Comparison of ENCODE assay signal across 17 cellular contexts in genomic region chr2:10205201-10205475, GRCh38.
DNase-seq lines count a peak whose midpoint lies in the region; ATAC-seq, FAIRE-seq and TF ChIP-seq lines count a peak whose summit lies in the region.
"Had no signal": no experiment of that assay in that cellular context is flagged by ENCODE, and none has a peak within 500 bp of the region (broad histone marks: within the 10 kb centered on the region; RNA-seq: fewer than 3 reads in every experiment).

No MANE protein-coding gene starts in this region.

- no peak overlapping the region for H2BK15ac ChIP-seq in neuronal stem cell (ENCODE audit: low read length)

- no peak overlapping the region for H3K18ac ChIP-seq in neuronal stem cell (ENCODE audit: low read length)

- H2AK5ac ChIP-seq in neuronal stem cell (ENCODE audit: low read depth, low read length) = no peak overlapping the region

- H2AFZ ChIP-seq in neuronal stem cell (ENCODE audit: low read length) = peak overlapping the region; percentile 67

- no peak overlapping the region for H2BK120ac ChIP-seq in neuronal stem cell (ENCODE audit: low read depth, low read length)

- H2BK12ac ChIP-seq in neuronal stem cell (ENCODE audit: low read length) = no peak overlapping the region

- H4K91ac ChIP-seq in neuronal stem cell (ENCODE audit: low read depth, low read length, poor library complexity) = no peak overlapping the region

- H3K9ac ChIP-seq in kidney (ENCODE audit: low read length in 2 of 2) (no peak overlapping the region), neuronal stem cell (ENCODE audit: low read depth, low read length, poor library complexity) (no peak overlapping the region)

- H4K8ac ChIP-seq in neuronal stem cell (ENCODE audit: low read depth, low read length) = no peak overlapping the region

- FAIRE-seq in kidney (lab: Jason Lieb, UNC) = no peak
- FAIRE-seq: A549 had no signal

- H3K9me3 ChIP-seq in heart right ventricle = no peaks in the 10 kb centered on the region
- no peaks in the 10 kb centered on the region for H3K9me3 ChIP-seq in kidney (ENCODE audit: control insufficient read depth in 1 of 2, low read length in 2 of 2)
- peaks cover 0 to 5% of the 10 kb centered on the region in 2 donors for H3K9me3 ChIP-seq in neuronal stem cell (replicated peaks in 1 of 2; ENCODE audit: control insufficient read depth in 2 of 2, insufficient read depth in 1 of 2, low read depth in 1 of 2, low read length in 2 of 2)
- no peaks in the 10 kb centered on the region for H3K9me3 ChIP-seq in aorta (ENCODE audit: control insufficient read depth, low read length)
- H3K9me3 ChIP-seq: A549 had no signal

- H3K27ac ChIP-seq in heart right ventricle = no peak overlapping the region
- no peak overlapping the region for H3K27ac ChIP-seq in kidney (ENCODE audit: low read depth in 2 of 2, low read length in 2 of 2)
- H3K27ac ChIP-seq in neuronal stem cell (replicated peaks; ENCODE audit: low read length) = no peak overlapping the region
- no peak overlapping the region for H3K27ac ChIP-seq in aorta (ENCODE audit: low read depth in 1 of 2, low read length in 2 of 2)
- H3K27ac ChIP-seq: 22Rv1, A549, C4-2B had no signal

- peak; percentile 6 for DNase-seq in left ventricle myocardium superior
- DNase-seq in heart right ventricle = no peak
- DNase-seq in kidney = peak; percentile 41
- DNase-seq in neuronal stem cell (ENCODE audit: low spot score) = no peak
- DNase-seq in aorta = peak; percentile 12 to 43
- no peak for DNase-seq in left colon
- DNase-seq in activated CD4-positive, alpha-beta T cell treated with anti-CD3 and anti-CD28 coated beads, Interleukin-2, amount 50 U/mL, for 1 hour = no peak
- DNase-seq: AML-193; CD4-positive, alpha-beta T cell; DMS153; GF-D8; GOT3; H7 had no signal

- ATAC-seq in left ventricle myocardium superior (no peak), heart right ventricle (no peak), aorta (ENCODE audit: low FRiP score) (no peak), left colon (no peak), HG02885 (IDR thresholded peaks at IDR 0.05; ENCODE audit: poor library complexity, unreplicated experiment) (no peak)
- ATAC-seq: A549 had no signal

- H3K23ac ChIP-seq in neuronal stem cell (ENCODE audit: low read depth, low read length, poor library complexity) = no peak overlapping the region

- no peaks in the 10 kb centered on the region for H3K79me1 ChIP-seq in neuronal stem cell (ENCODE audit: low read depth, low read length)

- H3K4me1 ChIP-seq in heart right ventricle = peaks cover 0 to 7% (median 0%) of the 10 kb centered on the region in 9 donors
- no peaks in the 10 kb centered on the region for H3K4me1 ChIP-seq in kidney (ENCODE audit: control insufficient read depth in 1 of 2, insufficient read depth in 1 of 2, low read depth in 1 of 2, low read length in 2 of 2)
- peaks cover 13 to 15% of the 10 kb centered on the region in 2 donors for H3K4me1 ChIP-seq in neuronal stem cell (ENCODE audit: control insufficient read depth in 2 of 2, insufficient read depth in 1 of 2, low read depth in 1 of 2, low read length in 2 of 2)
- H3K4me1 ChIP-seq in aorta (ENCODE audit: control insufficient read depth in 1 of 2, insufficient read depth in 2 of 2, low read length in 2 of 2) = no peaks in the 10 kb centered on the region
- H3K4me1 ChIP-seq: A549 had no signal

- intact Hi-C loops in left ventricle myocardium superior (cut with micrococcal nuclease) (no loop called here), heart right ventricle (cut with DNase I) (no loop called here), kidney (cut with DNase I) (no loop called here), aorta (cut with DNase I) (no loop called here), left colon (cut with DNase I, micrococcal nuclease) (no loop called here)

- H2BK5ac ChIP-seq in neuronal stem cell (ENCODE audit: low read length) = no peak overlapping the region

- no peaks in the 10 kb centered on the region for H3K36me3 ChIP-seq in heart right ventricle
- no peaks in the 10 kb centered on the region for H3K36me3 ChIP-seq in kidney (ENCODE audit: control insufficient read depth in 1 of 2, insufficient read depth in 2 of 2, low read length in 2 of 2)
- peaks cover 0 to 1% of the 10 kb centered on the region in 2 donors for H3K36me3 ChIP-seq in neuronal stem cell (replicated peaks in 1 of 2; ENCODE audit: control insufficient read depth in 2 of 2, insufficient read depth in 2 of 2, low read length in 2 of 2)
- H3K36me3 ChIP-seq in aorta (ENCODE audit: control insufficient read depth in 1 of 2, insufficient read depth in 2 of 2, low read length in 1 of 2) = no peaks in the 10 kb centered on the region

- H3K27me3 ChIP-seq in heart right ventricle = no peaks in the 10 kb centered on the region
- no peaks in the 10 kb centered on the region for H3K27me3 ChIP-seq in neuronal stem cell (ENCODE audit: control insufficient read depth in 3 of 3, insufficient read depth in 3 of 3, low read depth in 1 of 3, low read length in 3 of 3)
- no peaks in the 10 kb centered on the region for H3K27me3 ChIP-seq in aorta (ENCODE audit: control insufficient read depth in 1 of 2, insufficient read depth in 2 of 2, low read length in 1 of 2)

- TF ChIP-seq CTCF in heart right ventricle (IDR thresholded peaks at IDR 0.05) (no peak), kidney (IDR thresholded peaks at IDR 0.05; ENCODE audit: borderline replicate concordance, extremely low read depth, insufficient read depth) (no peak)

- no peak overlapping the region for H3K14ac ChIP-seq in neuronal stem cell (ENCODE audit: low read length)

- H3K4ac ChIP-seq in neuronal stem cell (ENCODE audit: low read length) = no peak overlapping the region

- no peak overlapping the region for H3K4me3 ChIP-seq in heart right ventricle
- H3K4me3 ChIP-seq in kidney (ENCODE audit: low read length in 2 of 2) = no peak overlapping the region
- H3K4me3 ChIP-seq in neuronal stem cell (ENCODE audit: low read length in 2 of 2) = no peak overlapping the region
- no peak overlapping the region for H3K4me3 ChIP-seq in aorta (ENCODE audit: low read length in 2 of 2)
- H3K4me3 ChIP-seq: A549 had no signal

- no peak overlapping the region for H3K4me2 ChIP-seq in neuronal stem cell (ENCODE audit: insufficient read depth, low read length, poor library complexity, severe bottlenecking)
- H3K4me2 ChIP-seq: A549 had no signal

- WGBS in heart right ventricle, 2 donors = 94 to 96% methylated on average over 8 of the region's 8 CpGs
- WGBS in neuronal stem cell (ENCODE audit: extremely low coverage in 2 of 2, insufficient read length in 2 of 2, insufficient replicate concordance in 1 of 2), 2 donors = no CpG with 5 or more reads among the region's 8 CpGs
- 93% methylated on average over 8 of the region's 8 CpGs for WGBS in aorta, 2 donors

Comparison
In these comparisons a context has a peak if more than half of its experiments do, and no peak if none do; other contexts are left out.
1. DNase-seq: peak in left ventricle myocardium superior (single experiment), kidney (single experiment) and aorta (2 of 2); none in heart right ventricle (0 of 2), neuronal stem cell (single experiment), left colon (0 of 2) and activated CD4-positive, alpha-beta T cell treated with anti-CD3 and anti-CD28 coated beads, Interleukin-2, amount 50 U/mL, for 1 hour (single experiment).